1 cellular context compared by ENCODE assay signal in the genomic region with DNA sequence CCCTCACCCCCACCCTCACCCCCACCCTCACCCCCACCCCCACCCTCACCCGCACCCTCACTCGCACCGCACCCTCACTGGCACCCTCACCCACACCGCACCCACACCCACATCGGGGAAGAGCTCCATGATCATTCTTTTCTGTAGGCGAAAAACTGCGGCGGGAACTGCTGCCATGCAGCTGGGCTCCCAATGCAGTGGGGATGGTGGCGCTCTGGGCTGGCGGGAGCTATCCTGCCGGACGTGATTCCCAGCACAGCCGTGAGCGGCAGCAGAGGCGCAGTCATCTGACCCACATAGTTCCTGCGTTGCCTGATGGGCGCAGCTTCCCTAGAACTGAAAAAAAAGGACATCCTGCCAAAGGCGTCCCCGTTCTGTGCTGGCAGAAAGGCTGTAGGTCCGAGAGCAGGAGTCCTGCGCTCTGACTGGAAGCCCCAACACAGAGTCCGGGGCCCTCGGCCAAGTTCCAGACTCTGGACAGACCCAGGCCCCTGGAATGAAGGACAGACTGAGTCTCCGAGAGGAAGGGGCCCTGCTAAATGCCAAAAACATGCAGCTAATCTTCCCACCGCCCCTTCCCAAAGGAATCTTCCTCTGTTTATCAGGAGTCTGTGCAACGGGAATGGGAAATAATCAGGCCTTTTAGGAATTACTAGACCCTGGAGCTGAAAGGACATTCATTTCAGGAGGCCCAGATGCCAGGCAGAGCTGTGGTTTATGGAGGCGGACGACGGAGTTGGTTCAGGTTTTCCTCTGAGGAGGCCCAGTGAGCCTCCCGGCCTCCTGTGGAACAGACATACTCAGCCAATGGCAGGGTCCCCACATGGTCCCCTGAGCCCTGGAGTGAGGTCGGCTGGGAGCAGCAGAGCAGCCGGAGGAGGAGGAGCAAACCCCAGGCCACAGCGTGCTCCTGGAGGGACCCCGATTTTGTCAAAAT.
TF ChIP-seq lines count a peak whose summit lies in the region.

No MANE protein-coding gene starts in this region.

TF ChIP-seq in GM23338, 12 proteins besides CTCF, POLR2A, EP300 and RAD21 (continued from another document):
- TF ChIP-seq, protein P1, sequence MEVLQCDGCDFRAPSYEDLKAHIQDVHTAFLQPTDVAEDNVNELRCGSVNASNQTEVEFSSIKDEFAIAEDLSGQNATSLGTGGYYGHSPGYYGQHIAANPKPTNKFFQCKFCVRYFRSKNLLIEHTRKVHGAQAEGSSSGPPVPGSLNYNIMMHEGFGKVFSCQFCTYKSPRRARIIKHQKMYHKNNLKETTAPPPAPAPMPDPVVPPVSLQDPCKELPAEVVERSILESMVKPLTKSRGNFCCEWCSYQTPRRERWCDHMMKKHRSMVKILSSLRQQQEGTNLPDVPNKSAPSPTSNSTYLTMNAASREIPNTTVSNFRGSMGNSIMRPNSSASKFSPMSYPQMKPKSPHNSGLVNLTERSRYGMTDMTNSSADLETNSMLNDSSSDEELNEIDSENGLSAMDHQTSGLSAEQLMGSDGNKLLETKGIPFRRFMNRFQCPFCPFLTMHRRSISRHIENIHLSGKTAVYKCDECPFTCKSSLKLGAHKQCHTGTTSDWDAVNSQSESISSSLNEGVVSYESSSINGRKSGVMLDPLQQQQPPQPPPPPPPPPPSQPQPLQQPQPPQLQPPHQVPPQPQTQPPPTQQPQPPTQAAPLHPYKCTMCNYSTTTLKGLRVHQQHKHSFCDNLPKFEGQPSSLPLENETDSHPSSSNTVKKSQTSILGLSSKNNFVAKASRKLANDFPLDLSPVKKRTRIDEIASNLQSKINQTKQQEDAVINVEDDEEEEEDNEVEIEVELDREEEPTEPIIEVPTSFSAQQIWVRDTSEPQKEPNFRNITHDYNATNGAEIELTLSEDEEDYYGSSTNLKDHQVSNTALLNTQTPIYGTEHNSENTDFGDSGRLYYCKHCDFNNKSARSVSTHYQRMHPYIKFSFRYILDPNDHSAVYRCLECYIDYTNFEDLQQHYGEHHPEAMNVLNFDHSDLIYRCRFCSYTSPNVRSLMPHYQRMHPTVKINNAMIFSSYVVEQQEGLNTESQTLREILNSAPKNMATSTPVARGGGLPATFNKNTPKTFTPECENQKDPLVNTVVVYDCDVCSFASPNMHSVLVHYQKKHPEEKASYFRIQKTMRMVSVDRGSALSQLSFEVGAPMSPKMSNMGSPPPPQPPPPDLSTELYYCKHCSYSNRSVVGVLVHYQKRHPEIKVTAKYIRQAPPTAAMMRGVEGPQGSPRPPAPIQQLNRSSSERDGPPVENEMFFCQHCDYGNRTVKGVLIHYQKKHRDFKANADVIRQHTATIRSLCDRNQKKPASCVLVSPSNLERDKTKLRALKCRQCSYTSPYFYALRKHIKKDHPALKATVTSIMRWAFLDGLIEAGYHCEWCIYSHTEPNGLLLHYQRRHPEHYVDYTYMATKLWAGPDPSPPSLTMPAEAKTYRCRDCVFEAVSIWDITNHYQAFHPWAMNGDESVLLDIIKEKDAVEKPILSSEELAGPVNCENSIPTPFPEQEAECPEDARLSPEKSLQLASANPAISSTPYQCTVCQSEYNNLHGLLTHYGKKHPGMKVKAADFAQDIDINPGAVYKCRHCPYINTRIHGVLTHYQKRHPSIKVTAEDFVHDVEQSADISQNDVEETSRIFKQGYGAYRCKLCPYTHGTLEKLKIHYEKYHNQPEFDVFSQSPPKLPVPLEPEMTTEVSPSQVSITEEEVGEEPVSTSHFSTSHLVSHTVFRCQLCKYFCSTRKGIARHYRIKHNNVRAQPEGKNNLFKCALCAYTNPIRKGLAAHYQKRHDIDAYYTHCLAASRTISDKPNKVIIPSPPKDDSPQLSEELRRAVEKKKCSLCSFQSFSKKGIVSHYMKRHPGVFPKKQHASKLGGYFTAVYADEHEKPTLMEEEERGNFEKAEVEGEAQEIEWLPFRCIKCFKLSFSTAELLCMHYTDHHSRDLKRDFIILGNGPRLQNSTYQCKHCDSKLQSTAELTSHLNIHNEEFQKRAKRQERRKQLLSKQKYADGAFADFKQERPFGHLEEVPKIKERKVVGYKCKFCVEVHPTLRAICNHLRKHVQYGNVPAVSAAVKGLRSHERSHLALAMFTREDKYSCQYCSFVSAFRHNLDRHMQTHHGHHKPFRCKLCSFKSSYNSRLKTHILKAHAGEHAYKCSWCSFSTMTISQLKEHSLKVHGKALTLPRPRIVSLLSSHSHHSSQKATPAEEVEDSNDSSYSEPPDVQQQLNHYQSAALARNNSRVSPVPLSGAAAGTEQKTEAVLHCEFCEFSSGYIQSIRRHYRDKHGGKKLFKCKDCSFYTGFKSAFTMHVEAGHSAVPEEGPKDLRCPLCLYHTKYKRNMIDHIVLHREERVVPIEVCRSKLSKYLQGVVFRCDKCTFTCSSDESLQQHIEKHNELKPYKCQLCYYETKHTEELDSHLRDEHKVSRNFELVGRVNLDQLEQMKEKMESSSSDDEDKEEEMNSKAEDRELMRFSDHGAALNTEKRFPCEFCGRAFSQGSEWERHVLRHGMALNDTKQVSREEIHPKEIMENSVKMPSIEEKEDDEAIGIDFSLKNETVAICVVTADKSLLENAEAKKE (CRISPR knock-in tag; IDR thresholded peaks at IDR 0.05) = no peak
- TF ChIP-seq ZNF331 (CRISPR knock-in tag; IDR thresholded peaks at IDR 0.05; ENCODE audit: low read depth) (no peak), EZH2phosphoT487 (IDR thresholded peaks at IDR 0.05; ENCODE audit: unreplicated experiment) (no peak), NANOG (IDR thresholded peaks at IDR 0.05; ENCODE audit: borderline replicate concordance) (no peak), JUNB (IDR thresholded peaks at IDR 0.05; ENCODE audit: unreplicated experiment) (no peak)
